Comparison of ENCODE assay signal across 8 cellular contexts in genomic region chr9:81687521-81688261, GRCh38. TPM values are rescaled to one million over a fixed set of nuclear protein-coding genes. Genes with fewer than 3 reads are reported as not detected.
A peak's percentile ranks its signal among the peaks of the same experiment; 100 is the strongest.
DNase-seq lines count a peak whose midpoint lies in the region; ATAC-seq, FAIRE-seq and TF ChIP-seq lines count a peak whose summit lies in the region.

No MANE protein-coding gene starts in this region.

- H3K9ac ChIP-seq in astrocyte (ENCODE audit: low read length) = peak overlapping the region; percentile 78

- FAIRE-seq in HTR-8/SVneo (lab: Jason Lieb, UNC) (no peak), astrocyte (lab: Jason Lieb, UNC) (no peak), small intestine (lab: Jason Lieb, UNC) (no peak)

- H3K27me3 Mint-ChIP-seq in astrocyte (ENCODE audit: low read depth, unreplicated experiment) = peaks cover 5% of the 10 kb centered on the region

- TF ChIP-seq CTCF in BE2C (IDR thresholded peaks at IDR 0.05; ENCODE audit: low read depth, low read length) (no peak), astrocyte (IDR thresholded peaks at IDR 0.05; ENCODE audit: insufficient read depth, low read depth, low read length) (no peak)

- peaks cover 48% of the 10 kb centered on the region for H3K79me2 ChIP-seq in astrocyte (ENCODE audit: insufficient read depth, low read length)

- H2AFZ ChIP-seq in astrocyte (ENCODE audit: low read depth, low read length) = peak overlapping the region; percentile 54

- H3K27ac ChIP-seq in astrocyte (ENCODE audit: low read depth, low read length) (peak overlapping the region; percentile 25), small intestine (ENCODE audit: low read depth in 1 of 2, low read length in 1 of 2) (peak overlapping the region in 1 of 2 donors; percentile 88)

- H3K36me3 ChIP-seq in BE2C (peaks cover 5% of the 10 kb centered on the region), astrocyte (ENCODE audit: insufficient read depth, low read length) (no peaks in the 10 kb centered on the region), small intestine (ENCODE audit: control insufficient read depth in 2 of 2, insufficient read depth in 2 of 2, low read length in 2 of 2) (no peaks in the 10 kb centered on the region)

- H4K20me1 ChIP-seq in astrocyte (ENCODE audit: insufficient read depth, low read length) = peaks cover 35% of the 10 kb centered on the region

- peak overlapping the region; percentile 85 for H3K27ac Mint-ChIP-seq in astrocyte (ENCODE audit: unreplicated experiment)

- peaks cover 2% of the 10 kb centered on the region for H3K9me3 Mint-ChIP-seq in astrocyte (ENCODE audit: unreplicated experiment)

- H3K4me1 Mint-ChIP-seq in astrocyte (ENCODE audit: low read depth, unreplicated experiment) = peaks cover 3% of the 10 kb centered on the region

- 1 to 3% (median 1%) methylated on average over 45 to 51 of the region's 51 CpGs for WGBS in small intestine, 3 donors

- H3K4me1 ChIP-seq in BE2C (no peaks in the 10 kb centered on the region), astrocyte (ENCODE audit: insufficient read depth, low read length) (peaks cover 20% of the 10 kb centered on the region), small intestine (ENCODE audit: control insufficient read depth in 2 of 2, insufficient read depth in 1 of 2, low read depth in 1 of 2, low read length in 1 of 2) (peaks cover 2 to 4% of the 10 kb centered on the region in 2 donors)

- H3K36me3 Mint-ChIP-seq in astrocyte (ENCODE audit: low read depth, unreplicated experiment) = no peaks in the 10 kb centered on the region

- H3K4me3 ChIP-seq in BE2C (ENCODE audit: low read depth, low read length) = peak overlapping the region; percentile 91
- H3K4me3 ChIP-seq in astrocyte (ENCODE audit: insufficient read depth, low read depth, low read length) = peak overlapping the region; percentile 73
- peak overlapping the region; percentile 63 to 90 for H3K4me3 ChIP-seq in small intestine (ENCODE audit: low read depth in 1 of 2, low read length in 2 of 2)

- H3K9me3 ChIP-seq in BE2C (no peaks in the 10 kb centered on the region), astrocyte (ENCODE audit: insufficient read depth, low read depth, low read length) (no peaks in the 10 kb centered on the region), small intestine (ENCODE audit: control insufficient read depth, low read depth) (no peaks in the 10 kb centered on the region)

- ATAC-seq in HG03025 (IDR thresholded peaks at IDR 0.05; ENCODE audit: low FRiP score, unreplicated experiment) (no peak), HG03095 (IDR thresholded peaks at IDR 0.05; ENCODE audit: unreplicated experiment) (no peak)

- H3K27me3 ChIP-seq in BE2C (peaks cover 5% of the 10 kb centered on the region; the same call in 1 of the 2 replicates), astrocyte (ENCODE audit: insufficient read depth, low read length) (peaks cover 6% of the 10 kb centered on the region), small intestine (ENCODE audit: control insufficient read depth in 2 of 2, insufficient read depth in 2 of 2, low read length in 2 of 2) (no peaks in the 10 kb centered on the region)

- peak overlapping the region; percentile 92 for H3K4me2 ChIP-seq in astrocyte (ENCODE audit: low read length)

- H3K4me3 Mint-ChIP-seq in astrocyte (ENCODE audit: unreplicated experiment) = no peak overlapping the region

- peak; percentile 58 for DNase-seq in BE2C
- DNase-seq in HTR-8/SVneo (ENCODE audit: insufficient read length, low spot score) = peak; percentile 10
- DNase-seq in astrocyte (ENCODE audit: low read depth) = peak; percentile 22
- DNase-seq in iPS-NIHi11 (ENCODE audit: low spot score) = peak; percentile 58
- peak; percentile 31 for DNase-seq in small intestine
- no peak for DNase-seq in T-helper 9 cell

RNA-seq across cellular contexts. Expression of gene TLE1, which starts 1.7 kb away (rescaled TPM):
- polyA plus RNA-seq in BE2C (2012; ENCODE audit: insufficient read depth, insufficient read length, low read depth) = 41.7 TPM
- 23.6 and 29.6 TPM in 2 replicates for total RNA-seq in astrocyte
- 10 to 100 TPM in 2 of 3 donors, 1 to 10 TPM in 1; 5.9 to 21.4 (median 16.1) TPM for polyA plus RNA-seq in small intestine
